Comparison of ENCODE assay signal across 8 cellular contexts in genomic region chr2:171432969-171433762, GRCh38. TPM values are rescaled to one million over a fixed set of nuclear protein-coding genes. Genes with fewer than 3 reads are reported as not detected.
A peak's percentile ranks its signal among the peaks of the same experiment; 100 is the strongest.
DNase-seq lines count a peak whose midpoint lies in the region; ATAC-seq and TF ChIP-seq lines count a peak whose summit lies in the region.

No MANE protein-coding gene starts in this region.

- H3K4me1 Mint-ChIP-seq in activated T-cell treated with anti-CD3 and anti-CD28 coated beads, Interleukin-2, amount 50 U/mL, for 24 hours (ENCODE audit: low read depth): peaks cover 58% of the 10 kb centered on the region

- peak overlapping the region; percentile 99 for H3K27ac ChIP-seq in C4-2B

- DNase-seq in H4 (ENCODE audit: low spot score) (peak; percentile 14), NCI-H82 (lab: John Stamatoyannopoulos, UW) (peak; percentile 86), fibroblast of the conjunctiva (ENCODE audit: low read depth) (peak; percentile 23), pons (ENCODE audit: low spot score) (peak; percentile 31), HCEC 1CT (no peak)
- peak; percentile 67 for DNase-seq in activated T-cell treated with anti-CD3 and anti-CD28 coated beads, Interleukin-2, amount 50 U/mL, for 24 hours

- no peak for ATAC-seq in GM19351 (IDR thresholded peaks at IDR 0.05; ENCODE audit: unreplicated experiment)

- H3K4me3 Mint-ChIP-seq in activated T-cell treated with anti-CD3 and anti-CD28 coated beads, Interleukin-2, amount 50 U/mL, for 24 hours: peak overlapping the region; percentile 88

- peaks cover 5% of the 10 kb centered on the region for H3K9me3 Mint-ChIP-seq in activated T-cell treated with anti-CD3 and anti-CD28 coated beads, Interleukin-2, amount 50 U/mL, for 24 hours

- peak overlapping the region; percentile 98 for H3K27ac Mint-ChIP-seq in activated T-cell treated with anti-CD3 and anti-CD28 coated beads, Interleukin-2, amount 50 U/mL, for 24 hours

- H3K36me3 Mint-ChIP-seq in activated T-cell treated with anti-CD3 and anti-CD28 coated beads, Interleukin-2, amount 50 U/mL, for 24 hours (ENCODE audit: low read depth): peaks cover 78% of the 10 kb centered on the region

- TF ChIP-seq CTCF in C4-2B (conservative IDR thresholded peaks at IDR 0.05): no peak

- no peaks in the 10 kb centered on the region for H3K27me3 Mint-ChIP-seq in activated T-cell treated with anti-CD3 and anti-CD28 coated beads, Interleukin-2, amount 50 U/mL, for 24 hours

RNA-seq across cellular contexts. Expression of gene METTL8, which starts 0.6 kb away (rescaled TPM):
- total RNA-seq in H4 (2014; rRNA removed; shearing (Covaris generic)): 18.0 and 22.0 TPM in 2 replicates

RNA-seq across cellular contexts. Expression of gene DCAF17, which starts 0.9 kb away (rescaled TPM):
- total RNA-seq in H4 (2014; rRNA removed; shearing (Covaris generic)): 11.0 and 11.4 TPM in 2 replicates
